Comparison of ENCODE assay signal across 8 cellular contexts in the genomic region with DNA sequence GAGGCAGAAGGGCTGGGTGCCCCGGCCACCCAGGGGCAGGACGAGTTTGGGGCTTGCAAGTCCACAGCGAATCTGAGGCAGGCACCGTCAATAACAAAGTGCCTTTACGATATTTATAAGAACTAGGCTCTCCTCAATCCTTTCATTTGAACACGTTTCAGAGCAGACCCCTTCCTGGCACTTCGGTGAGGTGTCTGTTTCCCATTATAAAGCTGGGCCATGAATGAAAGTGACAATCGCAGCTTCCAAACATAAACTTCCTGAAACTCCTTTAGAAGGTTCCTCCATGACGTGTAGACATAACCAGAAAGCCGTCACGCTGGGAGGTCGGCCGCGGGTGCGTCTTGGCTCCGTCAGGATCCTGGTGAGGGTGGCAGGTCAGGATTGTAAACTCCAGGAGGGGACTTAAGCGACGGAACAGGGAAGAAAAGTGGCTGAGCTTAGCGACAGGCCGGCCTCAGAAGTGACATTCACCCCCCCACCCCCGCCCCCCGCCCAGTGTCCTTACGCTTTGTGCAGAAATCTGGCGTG.
DNase-seq lines count a peak whose midpoint lies in the region; ATAC-seq, FAIRE-seq and TF ChIP-seq lines count a peak whose summit lies in the region.
"Not testable (repeated sequence)": the region's sequence is repeated elsewhere in the genome, so short reads cannot be mapped to it uniquely, and the experiment has no call there.

No MANE protein-coding gene starts in this region.

- intact Hi-C loops in kidney (cut with DNase I): not testable (repeated sequence)

- H3K9me3 ChIP-seq in SJCRH30 (replicated peaks); adipocyte (ENCODE audit: control insufficient read depth, low read length); kidney (ENCODE audit: control insufficient read depth in 1 of 2, low read length in 2 of 2): not testable (repeated sequence)

- H3K4me3 Mint-ChIP-seq in central memory CD8-positive, alpha-beta T cell: not testable (repeated sequence)
- H3K4me3 Mint-ChIP-seq in nephron progenitor cell: peak overlapping the region; percentile 76
- peak overlapping the region; percentile 41 for H3K4me3 Mint-ChIP-seq in type B pancreatic cell

- H3K27me3 Mint-ChIP-seq in central memory CD8-positive, alpha-beta T cell: peaks cover 20% of the 10 kb centered on the region
- H3K27me3 Mint-ChIP-seq in nephron progenitor cell (ENCODE audit: low read depth, poor library complexity) (peaks cover 41% of the 10 kb centered on the region), type B pancreatic cell (peaks cover 29% of the 10 kb centered on the region)

- not testable (repeated sequence) for H3K9me3 Mint-ChIP-seq in central memory CD8-positive, alpha-beta T cell; type B pancreatic cell
- H3K9me3 Mint-ChIP-seq in nephron progenitor cell: peaks cover 16% of the 10 kb centered on the region

- peak; percentile 37 for DNase-seq in CD1c-positive myeloid dendritic cell (ENCODE audit: extremely low spot score)
- not testable (repeated sequence) for DNase-seq in SJCRH30; central memory CD8-positive, alpha-beta T cell (ENCODE audit: low spot score in 2 of 2); nephron progenitor cell; type B pancreatic cell (ENCODE audit: extremely low spot score, unreplicated experiment)
- peak; percentile 13 for DNase-seq in adipocyte (ENCODE audit: low read depth)
- peak; percentile 14 for DNase-seq in fibroblast of peridontal ligament (ENCODE audit: extremely low read depth)
- DNase-seq in kidney: peak; percentile 34

- H3K4me1 Mint-ChIP-seq in central memory CD8-positive, alpha-beta T cell: not testable (repeated sequence)
- peaks cover 39% of the 10 kb centered on the region for H3K4me1 Mint-ChIP-seq in nephron progenitor cell
- peaks cover 10% of the 10 kb centered on the region for H3K4me1 Mint-ChIP-seq in type B pancreatic cell (ENCODE audit: unreplicated experiment)

- peak overlapping the region; percentile 30; the same call in 1 of the 2 replicates for H3K4me3 ChIP-seq in SJCRH30
- not testable (repeated sequence) for H3K4me3 ChIP-seq in adipocyte (ENCODE audit: low read length); kidney (ENCODE audit: low read length in 2 of 2)

- H3K36me3 Mint-ChIP-seq in central memory CD8-positive, alpha-beta T cell (ENCODE audit: insufficient read depth); nephron progenitor cell (ENCODE audit: low read depth); type B pancreatic cell: not testable (repeated sequence)

- peak overlapping the region; percentile 32 for H3K27ac Mint-ChIP-seq in central memory CD8-positive, alpha-beta T cell (ENCODE audit: low read depth)
- H3K27ac Mint-ChIP-seq in nephron progenitor cell, type B pancreatic cell: not testable (repeated sequence)

- H3K36me3 ChIP-seq in SJCRH30; adipocyte (ENCODE audit: control insufficient read depth, insufficient read depth, low read length, severe bottlenecking); kidney (ENCODE audit: control insufficient read depth in 1 of 2, insufficient read depth in 2 of 2, low read length in 2 of 2): not testable (repeated sequence)

- FAIRE-seq in kidney (lab: Jason Lieb, UNC): not testable (repeated sequence)

- H3K27me3 ChIP-seq in SJCRH30: not testable (repeated sequence)
- peaks cover 38% of the 10 kb centered on the region for H3K27me3 ChIP-seq in adipocyte (replicated peaks; ENCODE audit: control insufficient read depth, insufficient read depth, low read length)

- not testable (repeated sequence) for TF ChIP-seq CTCF in kidney (IDR thresholded peaks at IDR 0.05; ENCODE audit: borderline replicate concordance, extremely low read depth, insufficient read depth); nephron progenitor cell (IDR thresholded peaks at IDR 0.05); type B pancreatic cell (conservative IDR thresholded peaks at IDR 0.05)

- not testable (repeated sequence) for H3K27ac ChIP-seq in SJCRH30; kidney (ENCODE audit: low read depth in 2 of 2, low read length in 2 of 2)

- not testable (repeated sequence) for H3K9ac ChIP-seq in adipocyte (ENCODE audit: low read length); kidney (ENCODE audit: low read length in 2 of 2)

- ATAC-seq in central memory CD8-positive, alpha-beta T cell (replicated peaks; ENCODE audit: extremely low read depth, poor library complexity, severe bottlenecking): not testable (repeated sequence)

- H3K4me1 ChIP-seq in SJCRH30; adipocyte (ENCODE audit: control insufficient read depth, insufficient read depth, low read length); kidney (ENCODE audit: control insufficient read depth in 1 of 2, insufficient read depth in 1 of 2, low read depth in 1 of 2, low read length in 2 of 2): not testable (repeated sequence)
